28 cellular contexts compared by ENCODE assay signal in genomic region chr9:15021146-15021545, GRCh38.
"Had no signal": no experiment of that assay in that cellular context is flagged by ENCODE, and none has a peak within 500 bp of the region (broad histone marks: within the 10 kb centered on the region; RNA-seq: fewer than 3 reads in every experiment).

No MANE protein-coding gene starts in this region.

- DNase-seq: colonic mucosa; cortex of kidney; dermis blood vessel endothelial cell; dorsolateral prefrontal cortex; effector CD4-positive, alpha-beta T cell; effector CD8-positive, alpha-beta T cell; effector memory CD4-positive, alpha-beta T cell; effector memory CD8-positive, alpha-beta T cell; endodermal cell; erythroblast; esophagus squamous epithelium; foreskin fibroblast; foreskin keratinocyte; foreskin melanocyte; gastrocnemius medialis; glutamatergic neuron; head of caudate nucleus; heart left ventricle; heart right ventricle had no signal

- H3K36me3 ChIP-seq: colonic mucosa, esophagus muscularis mucosa, esophagus squamous epithelium, gastrocnemius medialis, gastroesophageal sphincter, heart left ventricle, heart right ventricle had no signal

- H3K79me2 ChIP-seq: hepatocyte had no signal

- H3K4me2 ChIP-seq: hepatocyte had no signal

- FAIRE-seq: endometrium, endothelial cell of umbilical vein, frontal cortex had no signal

- H3K27ac ChIP-seq: colonic mucosa, coronary artery, dorsolateral prefrontal cortex, epithelial cell of prostate, esophagus muscularis mucosa, esophagus squamous epithelium, foreskin keratinocyte, gastrocnemius medialis, gastroesophageal sphincter, heart left ventricle, heart right ventricle, hepatocyte had no signal

- H3K27me3 ChIP-seq: colonic mucosa, dorsolateral prefrontal cortex, esophagus muscularis mucosa, esophagus squamous epithelium, foreskin keratinocyte, gastrocnemius medialis, gastroesophageal sphincter, heart left ventricle, heart right ventricle, hepatocyte had no signal

- H3K9me3 ChIP-seq: colonic mucosa, esophagus muscularis mucosa, esophagus squamous epithelium, gastrocnemius medialis, gastroesophageal sphincter, heart left ventricle, heart right ventricle had no signal

- ATAC-seq: effector memory CD8-positive, alpha-beta T cell; esophagus mucosa; foreskin keratinocyte; gastrocnemius medialis; gastroesophageal sphincter; heart left ventricle; heart right ventricle had no signal

- H3K4me1 ChIP-seq: colonic mucosa, esophagus muscularis mucosa, esophagus squamous epithelium, foreskin keratinocyte, gastrocnemius medialis, gastroesophageal sphincter, heart left ventricle, heart right ventricle had no signal

- H2AFZ ChIP-seq: hepatocyte had no signal

- H3K4me3 ChIP-seq: colonic mucosa, coronary artery, dorsolateral prefrontal cortex, esophagus muscularis mucosa, esophagus squamous epithelium, gastrocnemius medialis, gastroesophageal sphincter, heart left ventricle, heart right ventricle, hepatocyte had no signal
